Comparison of ENCODE assay signal across 24 cellular contexts in genomic region chr17:74515941-74516340, GRCh38. TPM values are rescaled to one million over a fixed set of nuclear protein-coding genes. Genes with fewer than 3 reads are reported as not detected.
DNase-seq lines count a peak whose midpoint lies in the region; ATAC-seq, FAIRE-seq and TF ChIP-seq lines count a peak whose summit lies in the region.
"Had no signal": no experiment of that assay in that cellular context is flagged by ENCODE, and none has a peak within 500 bp of the region (broad histone marks: within the 10 kb centered on the region; RNA-seq: fewer than 3 reads in every experiment).

No MANE protein-coding gene starts in this region.

- H3K4me1 Mint-ChIP-seq in activated naive CD8-positive, alpha-beta T cell treated with anti-CD3 and anti-CD28 coated beads, Interleukin-2, amount 50 U/mL, for 24 hours, result peaks cover 52% of the 10 kb centered on the region
- H3K4me1 Mint-ChIP-seq in activated naive CD8-positive, alpha-beta T cell treated with anti-CD3 and anti-CD28 coated beads for 36 hours, result peaks cover 22% of the 10 kb centered on the region
- H3K4me1 Mint-ChIP-seq in memory B cell, result peaks cover 22% of the 10 kb centered on the region

- no peak overlapping the region for H3K4me3 Mint-ChIP-seq in activated naive CD8-positive, alpha-beta T cell treated with anti-CD3 and anti-CD28 coated beads, Interleukin-2, amount 50 U/mL, for 24 hours
- no peak overlapping the region for H3K4me3 Mint-ChIP-seq in activated naive CD8-positive, alpha-beta T cell treated with anti-CD3 and anti-CD28 coated beads for 36 hours
- H3K4me3 Mint-ChIP-seq in memory B cell, result no peak overlapping the region
- H3K4me3 Mint-ChIP-seq: B cell; CD4-positive, CD25-positive, alpha-beta regulatory T cell; CD8-positive, alpha-beta memory T cell had no signal

- H3K9me3 Mint-ChIP-seq in activated naive CD8-positive, alpha-beta T cell treated with anti-CD3 and anti-CD28 coated beads, Interleukin-2, amount 50 U/mL, for 24 hours, result peaks cover 30% of the 10 kb centered on the region
- peaks cover 23% of the 10 kb centered on the region for H3K9me3 Mint-ChIP-seq in activated naive CD8-positive, alpha-beta T cell treated with anti-CD3 and anti-CD28 coated beads for 36 hours
- H3K9me3 Mint-ChIP-seq in memory B cell, result peaks cover 19% of the 10 kb centered on the region

- H3K36me3 ChIP-seq in kidney (ENCODE audit: control insufficient read depth in 1 of 2, insufficient read depth in 2 of 2, low read length in 2 of 2), result no peaks in the 10 kb centered on the region
- H3K36me3 ChIP-seq: HAP-1 had no signal

- H3K27ac ChIP-seq in coronary artery, result no peak overlapping the region
- H3K27ac ChIP-seq in kidney (ENCODE audit: low read depth in 2 of 2, low read length in 2 of 2), result no peak overlapping the region
- H3K27ac ChIP-seq: GM23248 had no signal

- no peak for DNase-seq in activated naive CD8-positive, alpha-beta T cell treated with anti-CD3 and anti-CD28 coated beads, Interleukin-2, amount 50 U/mL, for 24 hours
- DNase-seq in activated naive CD8-positive, alpha-beta T cell treated with anti-CD3 and anti-CD28 coated beads for 36 hours, result no peak
- peak; percentile 50 for DNase-seq in coronary artery (ENCODE audit: low spot score)
- no peak for DNase-seq in memory B cell (ENCODE audit: low spot score in 2 of 2)
- DNase-seq in stimulated activated CD4-positive, alpha-beta T cell treated with anti-CD3 and anti-CD28 coated beads, Interleukin-4, amount 100 ng/mL, for 1 hour, result no peak
- DNase-seq in iPS-NIHi11 (ENCODE audit: low spot score), result no peak
- DNase-seq in kidney, result no peak
- DNase-seq: CD4-positive, CD25-positive, alpha-beta regulatory T cell; CD8-positive, alpha-beta memory T cell; COR-L47; DMS 273 treated with DMSO at 0.1 percent for 48 hours; DMS53; DND-41; EL; GM23248 had no signal

- no peaks in the 10 kb centered on the region for H3K4me1 ChIP-seq in kidney (ENCODE audit: control insufficient read depth in 1 of 2, insufficient read depth in 1 of 2, low read depth in 1 of 2, low read length in 2 of 2)
- H3K4me1 ChIP-seq: HAP-1 had no signal

- no peak for TF ChIP-seq CTCF in coronary artery (IDR thresholded peaks at IDR 0.05)
- TF ChIP-seq CTCF in kidney (IDR thresholded peaks at IDR 0.05; ENCODE audit: borderline replicate concordance, extremely low read depth, insufficient read depth), result no peak

- H3K4me3 ChIP-seq in coronary artery (no peak overlapping the region), kidney (ENCODE audit: low read length in 2 of 2) (no peak overlapping the region)
- H3K4me3 ChIP-seq: BLaER1 treated with 17β-estradiol and CSF1 and Interleukin-3, amounts not matched to agents 10 nM and 100 nM; GM23248; HAP-1 had no signal

- ATAC-seq in activated naive CD8-positive, alpha-beta T cell treated with anti-CD3 and anti-CD28 coated beads, Interleukin-2, amount 50 U/mL, for 24 hours, result no peak
- no peak for ATAC-seq in memory B cell (ENCODE audit: low read depth)

- H3K36me3 Mint-ChIP-seq in activated naive CD8-positive, alpha-beta T cell treated with anti-CD3 and anti-CD28 coated beads, Interleukin-2, amount 50 U/mL, for 24 hours (ENCODE audit: low read depth), result peaks cover 15% of the 10 kb centered on the region
- H3K36me3 Mint-ChIP-seq in activated naive CD8-positive, alpha-beta T cell treated with anti-CD3 and anti-CD28 coated beads for 36 hours, result peaks cover 19% of the 10 kb centered on the region
- H3K36me3 Mint-ChIP-seq in memory B cell, result peaks cover 11% of the 10 kb centered on the region

- intact Hi-C loops in kidney (cut with DNase I), result no loop called here

- peaks cover 26% of the 10 kb centered on the region for H3K27me3 Mint-ChIP-seq in activated naive CD8-positive, alpha-beta T cell treated with anti-CD3 and anti-CD28 coated beads, Interleukin-2, amount 50 U/mL, for 24 hours
- peaks cover 36% of the 10 kb centered on the region for H3K27me3 Mint-ChIP-seq in activated naive CD8-positive, alpha-beta T cell treated with anti-CD3 and anti-CD28 coated beads for 36 hours
- peaks cover 10% of the 10 kb centered on the region for H3K27me3 Mint-ChIP-seq in memory B cell

- peak overlapping the region; percentile 6 for H3K27ac Mint-ChIP-seq in activated naive CD8-positive, alpha-beta T cell treated with anti-CD3 and anti-CD28 coated beads, Interleukin-2, amount 50 U/mL, for 24 hours
- H3K27ac Mint-ChIP-seq in activated naive CD8-positive, alpha-beta T cell treated with anti-CD3 and anti-CD28 coated beads for 36 hours, result no peak overlapping the region
- peak overlapping the region; percentile 33 for H3K27ac Mint-ChIP-seq in memory B cell

- no peak for FAIRE-seq in kidney (lab: Jason Lieb, UNC)
- FAIRE-seq: GM12891, GM19239, HepG2 had no signal

- H3K9me3 ChIP-seq in kidney (ENCODE audit: control insufficient read depth in 1 of 2, low read length in 2 of 2), result no peaks in the 10 kb centered on the region

- no peak overlapping the region for H3K9ac ChIP-seq in kidney (ENCODE audit: low read length in 2 of 2)
- H3K9ac ChIP-seq: GM23248 had no signal

RNA-seq across cellular contexts. Expression of gene CD300LB, which starts 15.3 kb away (rescaled TPM):
- not detected for total RNA-seq in activated naive CD8-positive, alpha-beta T cell treated with anti-CD3 and anti-CD28 coated beads for 36 hours
- total RNA-seq in kidney, result 0.91 TPM
- polyA plus RNA-seq in kidney (ENCODE audit: insufficient read depth, low read depth, low replicate concordance), result not detected
- total RNA-seq: A172; CD4-positive, CD25-positive, alpha-beta regulatory T cell; G401; GM23248; H4; HepG2 had no signal
- polyA plus RNA-seq: CD4-positive, CD25-positive, alpha-beta regulatory T cell; CD8-positive, alpha-beta memory T cell; GM23248; HepG2 had no signal

RNA-seq across cellular contexts. Expression of gene CD300C, which starts 30.0 kb away (rescaled TPM):
- not detected for total RNA-seq in activated naive CD8-positive, alpha-beta T cell treated with anti-CD3 and anti-CD28 coated beads for 36 hours
- 4.2 TPM for total RNA-seq in kidney
- polyA plus RNA-seq in kidney (ENCODE audit: insufficient read depth, low read depth, low replicate concordance), result 0.34 TPM
- total RNA-seq: CD4-positive, CD25-positive, alpha-beta regulatory T cell; G401; HepG2 had no signal
- polyA plus RNA-seq: CD8-positive, alpha-beta memory T cell; HepG2 had no signal

RNA-seq across cellular contexts. Expression of gene CD300A, which starts 49.5 kb away (rescaled TPM):
- 1 to 10 TPM; 4.4 to 5.6 TPM for total RNA-seq in activated naive CD8-positive, alpha-beta T cell treated with anti-CD3 and anti-CD28 coated beads for 36 hours
- 8.2 TPM for total RNA-seq in kidney
- 3.1 TPM for polyA plus RNA-seq in kidney (ENCODE audit: insufficient read depth, low read depth, low replicate concordance)
- total RNA-seq: A172, G401, GM23248, H4, HepG2 had no signal
- polyA plus RNA-seq: GM23248, HepG2 had no signal

RNA-seq across cellular contexts. Expression of gene CD300H, which starts 51.4 kb away (rescaled TPM):
- total RNA-seq in activated naive CD8-positive, alpha-beta T cell treated with anti-CD3 and anti-CD28 coated beads for 36 hours, result not detected
- total RNA-seq in kidney, result 2.0 TPM
- not detected for polyA plus RNA-seq in kidney (ENCODE audit: insufficient read depth, low read depth, low replicate concordance)
- total RNA-seq: A172; B cell; CD4-positive, CD25-positive, alpha-beta regulatory T cell; CD8-positive, alpha-beta memory T cell; G401; GM23248; H4; HepG2 had no signal
- polyA plus RNA-seq: CD8-positive, alpha-beta memory T cell; GM23248; HepG2 had no signal
